Comparison of ENCODE assay signal across 1 cellular context in the genomic region with DNA sequence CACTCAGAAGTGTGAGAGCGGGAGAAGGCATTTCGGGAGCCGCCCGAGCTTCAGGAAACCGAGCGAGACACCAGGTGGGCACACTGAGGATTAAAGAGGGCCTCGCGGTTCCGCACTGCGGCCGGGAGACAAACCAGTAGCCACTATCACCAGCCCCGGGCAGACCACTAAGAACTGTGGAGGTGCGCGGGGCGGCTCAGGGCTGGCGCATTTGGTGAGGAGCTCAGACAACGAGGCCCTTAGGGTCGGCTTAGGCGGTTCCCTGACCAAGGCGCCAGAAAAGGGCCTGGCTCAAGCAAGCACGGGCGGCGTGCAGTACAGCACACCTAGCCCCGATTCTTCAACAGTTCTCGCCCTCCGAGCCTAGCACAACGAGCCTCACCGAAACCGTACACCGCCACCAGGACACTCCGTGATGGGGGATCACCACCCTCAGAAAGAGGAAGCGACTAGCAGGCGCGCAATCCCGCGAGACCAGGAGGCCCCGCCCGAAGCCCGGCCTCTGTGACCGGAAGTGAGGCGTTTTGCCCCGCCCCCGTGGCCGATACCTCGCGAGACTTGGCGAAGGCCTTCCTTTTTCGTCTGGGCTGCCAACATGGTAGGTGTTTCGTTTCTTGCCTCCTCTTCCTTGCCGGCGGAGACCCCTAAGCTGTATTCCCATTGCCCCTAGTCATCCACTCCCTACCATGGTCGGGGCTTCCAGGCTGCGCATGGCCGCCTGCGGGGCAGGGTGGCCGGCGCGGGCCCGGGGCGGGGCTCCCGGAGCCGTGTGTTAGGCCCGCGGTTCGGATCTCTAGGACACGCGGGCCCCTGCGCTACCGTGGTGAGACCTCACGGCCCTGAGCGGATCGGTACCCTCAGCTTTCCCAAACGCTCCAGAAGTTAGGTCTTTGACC.
TF ChIP-seq lines count a peak whose summit lies in the region.

A gene (plus strand): TSS at position 574 of the 896 bp plus-strand sequence. CDS start 22 bp downstream, at position 596.
A gene with protein sequence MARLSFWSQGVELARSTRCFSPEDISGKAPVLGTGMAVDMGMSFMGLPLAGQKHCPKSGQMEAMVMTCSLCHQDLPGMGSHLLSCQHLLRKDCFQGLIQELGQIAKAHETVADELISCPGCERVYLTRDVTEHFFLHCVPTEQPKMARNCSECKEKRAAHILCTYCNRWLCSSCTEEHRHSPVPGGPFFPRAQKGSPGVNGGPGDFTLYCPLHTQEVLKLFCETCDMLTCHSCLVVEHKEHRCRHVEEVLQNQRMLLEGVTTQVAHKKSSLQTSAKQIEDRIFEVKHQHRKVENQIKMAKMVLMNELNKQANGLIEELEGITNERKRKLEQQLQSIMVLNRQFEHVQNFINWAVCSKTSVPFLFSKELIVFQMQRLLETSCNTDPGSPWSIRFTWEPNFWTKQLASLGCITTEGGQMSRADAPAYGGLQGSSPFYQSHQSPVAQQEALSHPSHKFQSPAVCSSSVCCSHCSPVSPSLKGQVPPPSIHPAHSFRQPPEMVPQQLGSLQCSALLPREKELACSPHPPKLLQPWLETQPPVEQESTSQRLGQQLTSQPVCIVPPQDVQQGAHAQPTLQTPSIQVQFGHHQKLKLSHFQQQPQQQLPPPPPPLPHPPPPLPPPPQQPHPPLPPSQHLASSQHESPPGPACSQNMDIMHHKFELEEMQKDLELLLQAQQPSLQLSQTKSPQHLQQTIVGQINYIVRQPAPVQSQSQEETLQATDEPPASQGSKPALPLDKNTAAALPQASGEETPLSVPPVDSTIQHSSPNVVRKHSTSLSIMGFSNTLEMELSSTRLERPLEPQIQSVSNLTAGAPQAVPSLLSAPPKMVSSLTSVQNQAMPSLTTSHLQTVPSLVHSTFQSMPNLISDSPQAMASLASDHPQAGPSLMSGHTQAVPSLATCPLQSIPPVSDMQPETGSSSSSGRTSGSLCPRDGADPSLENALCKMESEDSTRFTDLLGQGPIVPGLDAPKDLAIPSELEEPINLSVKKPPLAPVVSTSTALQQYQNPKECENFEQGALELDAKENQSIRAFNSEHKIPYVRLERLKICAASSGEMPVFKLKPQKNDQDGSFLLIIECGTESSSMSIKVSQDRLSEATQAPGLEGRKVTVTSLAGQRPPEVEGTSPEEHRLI (N-terminal part only) (minus strand): TSS at position 447 of the 896 bp plus-strand sequence. CDS start 10,391 bp downstream, outside the sequence.

TF ChIP-seq in K562, 482 proteins besides CTCF, POLR2A, EP300 and RAD21 (continued from another document and continues in another):
- TF ChIP-seq SAFB (IDR thresholded peaks at IDR 0.05; ENCODE audit: borderline replicate concordance, low read depth, low read length), result no peak
- peak; percentile 28; the same call in 1 of the 2 replicates for TF ChIP-seq HDAC2 (IDR thresholded peaks at IDR 0.05)
- TF ChIP-seq NFATC3 (IDR thresholded peaks at IDR 0.05), result no peak
- no peak for TF ChIP-seq ZNF561 (CRISPR knock-in tag; conservative IDR thresholded peaks at IDR 0.05)
- no peak for TF ChIP-seq ZNF347 (CRISPR knock-in tag; IDR thresholded peaks at IDR 0.05; ENCODE audit: low read depth)
- TF ChIP-seq BRCA1 (IDR thresholded peaks at IDR 0.05), result no peak
- TF ChIP-seq BRCA1 (CRISPR knock-in tag; IDR thresholded peaks at IDR 0.05), result no peak
- no peak for TF ChIP-seq NR2F6 (CRISPR knock-in tag; IDR thresholded peaks at IDR 0.05)
- 0 out of 2 replicates have a peak, but pooled peaks have one; percentile 7 for TF ChIP-seq FOXK1 (CRISPR knock-in tag; IDR thresholded peaks at IDR 0.05; ENCODE audit: borderline replicate concordance)
- no peak for TF ChIP-seq POLR3A (IDR thresholded peaks at IDR 0.05; ENCODE audit: borderline replicate concordance, extremely low read depth, insufficient read depth, insufficient read length)
- no peak for TF ChIP-seq BRF1 (IDR thresholded peaks at IDR 0.05; ENCODE audit: borderline replicate concordance, extremely low read depth, insufficient read length)
- TF ChIP-seq, protein P1, sequence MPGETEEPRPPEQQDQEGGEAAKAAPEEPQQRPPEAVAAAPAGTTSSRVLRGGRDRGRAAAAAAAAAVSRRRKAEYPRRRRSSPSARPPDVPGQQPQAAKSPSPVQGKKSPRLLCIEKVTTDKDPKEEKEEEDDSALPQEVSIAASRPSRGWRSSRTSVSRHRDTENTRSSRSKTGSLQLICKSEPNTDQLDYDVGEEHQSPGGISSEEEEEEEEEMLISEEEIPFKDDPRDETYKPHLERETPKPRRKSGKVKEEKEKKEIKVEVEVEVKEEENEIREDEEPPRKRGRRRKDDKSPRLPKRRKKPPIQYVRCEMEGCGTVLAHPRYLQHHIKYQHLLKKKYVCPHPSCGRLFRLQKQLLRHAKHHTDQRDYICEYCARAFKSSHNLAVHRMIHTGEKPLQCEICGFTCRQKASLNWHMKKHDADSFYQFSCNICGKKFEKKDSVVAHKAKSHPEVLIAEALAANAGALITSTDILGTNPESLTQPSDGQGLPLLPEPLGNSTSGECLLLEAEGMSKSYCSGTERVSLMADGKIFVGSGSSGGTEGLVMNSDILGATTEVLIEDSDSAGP (CRISPR knock-in tag; IDR thresholded peaks at IDR 0.05), result no peak
- TF ChIP-seq RBM34 (IDR thresholded peaks at IDR 0.05; ENCODE audit: borderline replicate concordance, insufficient read depth, low read length), result no peak
- TF ChIP-seq ZNF57 (CRISPR knock-in tag; IDR thresholded peaks at IDR 0.05), result no peak
- no peak for TF ChIP-seq ZFP1 (CRISPR knock-in tag; IDR thresholded peaks at IDR 0.05)
- peak; percentile 72 to 77 for TF ChIP-seq NRF1 (conservative IDR thresholded peaks at IDR 0.05 in 1 of 2, IDR thresholded peaks at IDR 0.05 in 1 of 2)
- TF ChIP-seq, protein P2, sequence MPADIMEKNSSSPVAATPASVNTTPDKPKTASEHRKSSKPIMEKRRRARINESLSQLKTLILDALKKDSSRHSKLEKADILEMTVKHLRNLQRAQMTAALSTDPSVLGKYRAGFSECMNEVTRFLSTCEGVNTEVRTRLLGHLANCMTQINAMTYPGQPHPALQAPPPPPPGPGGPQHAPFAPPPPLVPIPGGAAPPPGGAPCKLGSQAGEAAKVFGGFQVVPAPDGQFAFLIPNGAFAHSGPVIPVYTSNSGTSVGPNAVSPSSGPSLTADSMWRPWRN (IDR thresholded peaks at IDR 0.05; ENCODE audit: low read depth), result no peak
- TF ChIP-seq ZNF282 (CRISPR knock-in tag; IDR thresholded peaks at IDR 0.05), result peak; percentile 84; the same call in 1 of the 2 replicates
- no peak for TF ChIP-seq PRMT5 (CRISPR knock-in tag; IDR thresholded peaks at IDR 0.05)
- peak; percentile 64 for TF ChIP-seq U2AF1 (optimal IDR thresholded peaks at IDR 0.05; ENCODE audit: low read depth, low read length)
- no peak for TF ChIP-seq NR2C2 (CRISPR knock-in tag; IDR thresholded peaks at IDR 0.05)
- TF ChIP-seq NR2C2 (tag; IDR thresholded peaks at IDR 0.05), result peak; percentile 69
- TF ChIP-seq ZNF3 (CRISPR knock-in tag; IDR thresholded peaks at IDR 0.05), result no peak
- TF ChIP-seq, protein P3, sequence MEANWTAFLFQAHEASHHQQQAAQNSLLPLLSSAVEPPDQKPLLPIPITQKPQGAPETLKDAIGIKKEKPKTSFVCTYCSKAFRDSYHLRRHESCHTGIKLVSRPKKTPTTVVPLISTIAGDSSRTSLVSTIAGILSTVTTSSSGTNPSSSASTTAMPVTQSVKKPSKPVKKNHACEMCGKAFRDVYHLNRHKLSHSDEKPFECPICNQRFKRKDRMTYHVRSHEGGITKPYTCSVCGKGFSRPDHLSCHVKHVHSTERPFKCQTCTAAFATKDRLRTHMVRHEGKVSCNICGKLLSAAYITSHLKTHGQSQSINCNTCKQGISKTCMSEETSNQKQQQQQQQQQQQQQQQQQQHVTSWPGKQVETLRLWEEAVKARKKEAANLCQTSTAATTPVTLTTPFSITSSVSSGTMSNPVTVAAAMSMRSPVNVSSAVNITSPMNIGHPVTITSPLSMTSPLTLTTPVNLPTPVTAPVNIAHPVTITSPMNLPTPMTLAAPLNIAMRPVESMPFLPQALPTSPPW (CRISPR knock-in tag; IDR thresholded peaks at IDR 0.05), result peak; percentile 76
- TF ChIP-seq MCM7 (IDR thresholded peaks at IDR 0.05), result no peak
- no peak for TF ChIP-seq ZNF174 (CRISPR knock-in tag; IDR thresholded peaks at IDR 0.05)
- TF ChIP-seq, protein P4, sequence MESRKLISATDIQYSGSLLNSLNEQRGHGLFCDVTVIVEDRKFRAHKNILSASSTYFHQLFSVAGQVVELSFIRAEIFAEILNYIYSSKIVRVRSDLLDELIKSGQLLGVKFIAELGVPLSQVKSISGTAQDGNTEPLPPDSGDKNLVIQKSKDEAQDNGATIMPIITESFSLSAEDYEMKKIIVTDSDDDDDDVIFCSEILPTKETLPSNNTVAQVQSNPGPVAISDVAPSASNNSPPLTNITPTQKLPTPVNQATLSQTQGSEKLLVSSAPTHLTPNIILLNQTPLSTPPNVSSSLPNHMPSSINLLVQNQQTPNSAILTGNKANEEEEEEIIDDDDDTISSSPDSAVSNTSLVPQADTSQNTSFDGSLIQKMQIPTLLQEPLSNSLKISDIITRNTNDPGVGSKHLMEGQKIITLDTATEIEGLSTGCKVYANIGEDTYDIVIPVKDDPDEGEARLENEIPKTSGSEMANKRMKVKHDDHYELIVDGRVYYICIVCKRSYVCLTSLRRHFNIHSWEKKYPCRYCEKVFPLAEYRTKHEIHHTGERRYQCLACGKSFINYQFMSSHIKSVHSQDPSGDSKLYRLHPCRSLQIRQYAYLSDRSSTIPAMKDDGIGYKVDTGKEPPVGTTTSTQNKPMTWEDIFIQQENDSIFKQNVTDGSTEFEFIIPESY (CRISPR knock-in tag; IDR thresholded peaks at IDR 0.05), result no peak; the same call in 1 of the 2 replicates
- TF ChIP-seq DDX20 (tag; IDR thresholded peaks at IDR 0.05; ENCODE audit: low read depth), result no peak
- TF ChIP-seq, protein P5, sequence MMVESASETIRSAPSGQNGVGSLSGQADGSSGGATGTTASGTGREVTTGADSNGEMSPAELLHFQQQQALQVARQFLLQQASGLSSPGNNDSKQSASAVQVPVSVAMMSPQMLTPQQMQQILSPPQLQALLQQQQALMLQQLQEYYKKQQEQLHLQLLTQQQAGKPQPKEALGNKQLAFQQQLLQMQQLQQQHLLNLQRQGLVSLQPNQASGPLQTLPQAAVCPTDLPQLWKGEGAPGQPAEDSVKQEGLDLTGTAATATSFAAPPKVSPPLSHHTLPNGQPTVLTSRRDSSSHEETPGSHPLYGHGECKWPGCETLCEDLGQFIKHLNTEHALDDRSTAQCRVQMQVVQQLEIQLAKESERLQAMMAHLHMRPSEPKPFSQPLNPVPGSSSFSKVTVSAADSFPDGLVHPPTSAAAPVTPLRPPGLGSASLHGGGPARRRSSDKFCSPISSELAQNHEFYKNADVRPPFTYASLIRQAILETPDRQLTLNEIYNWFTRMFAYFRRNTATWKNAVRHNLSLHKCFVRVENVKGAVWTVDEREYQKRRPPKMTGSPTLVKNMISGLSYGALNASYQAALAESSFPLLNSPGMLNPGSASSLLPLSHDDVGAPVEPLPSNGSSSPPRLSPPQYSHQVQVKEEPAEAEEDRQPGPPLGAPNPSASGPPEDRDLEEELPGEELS (CRISPR knock-in tag; IDR thresholded peaks at IDR 0.05; ENCODE audit: borderline replicate concordance), result no peak
- peak; percentile 47 for TF ChIP-seq SMARCA4 (IDR thresholded peaks at IDR 0.05)
- TF ChIP-seq, protein P6, sequence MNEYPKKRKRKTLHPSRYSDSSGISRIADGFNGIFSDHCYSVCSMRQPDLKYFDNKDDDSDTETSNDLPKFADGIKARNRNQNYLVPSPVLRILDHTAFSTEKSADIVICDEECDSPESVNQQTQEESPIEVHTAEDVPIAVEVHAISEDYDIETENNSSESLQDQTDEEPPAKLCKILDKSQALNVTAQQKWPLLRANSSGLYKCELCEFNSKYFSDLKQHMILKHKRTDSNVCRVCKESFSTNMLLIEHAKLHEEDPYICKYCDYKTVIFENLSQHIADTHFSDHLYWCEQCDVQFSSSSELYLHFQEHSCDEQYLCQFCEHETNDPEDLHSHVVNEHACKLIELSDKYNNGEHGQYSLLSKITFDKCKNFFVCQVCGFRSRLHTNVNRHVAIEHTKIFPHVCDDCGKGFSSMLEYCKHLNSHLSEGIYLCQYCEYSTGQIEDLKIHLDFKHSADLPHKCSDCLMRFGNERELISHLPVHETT (CRISPR knock-in tag; conservative IDR thresholded peaks at IDR 0.05 in 1 of 2, IDR thresholded peaks at IDR 0.05 in 1 of 2), result no peak
- TF ChIP-seq, protein P7, sequence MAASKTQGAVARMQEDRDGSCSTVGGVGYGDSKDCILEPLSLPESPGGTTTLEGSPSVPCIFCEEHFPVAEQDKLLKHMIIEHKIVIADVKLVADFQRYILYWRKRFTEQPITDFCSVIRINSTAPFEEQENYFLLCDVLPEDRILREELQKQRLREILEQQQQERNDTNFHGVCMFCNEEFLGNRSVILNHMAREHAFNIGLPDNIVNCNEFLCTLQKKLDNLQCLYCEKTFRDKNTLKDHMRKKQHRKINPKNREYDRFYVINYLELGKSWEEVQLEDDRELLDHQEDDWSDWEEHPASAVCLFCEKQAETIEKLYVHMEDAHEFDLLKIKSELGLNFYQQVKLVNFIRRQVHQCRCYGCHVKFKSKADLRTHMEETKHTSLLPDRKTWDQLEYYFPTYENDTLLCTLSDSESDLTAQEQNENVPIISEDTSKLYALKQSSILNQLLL (CRISPR knock-in tag; IDR thresholded peaks at IDR 0.05; ENCODE audit: borderline replicate concordance), result no peak
- TF ChIP-seq ZNF212 (CRISPR knock-in tag; IDR thresholded peaks at IDR 0.05), result no peak
- TF ChIP-seq, protein P8, sequence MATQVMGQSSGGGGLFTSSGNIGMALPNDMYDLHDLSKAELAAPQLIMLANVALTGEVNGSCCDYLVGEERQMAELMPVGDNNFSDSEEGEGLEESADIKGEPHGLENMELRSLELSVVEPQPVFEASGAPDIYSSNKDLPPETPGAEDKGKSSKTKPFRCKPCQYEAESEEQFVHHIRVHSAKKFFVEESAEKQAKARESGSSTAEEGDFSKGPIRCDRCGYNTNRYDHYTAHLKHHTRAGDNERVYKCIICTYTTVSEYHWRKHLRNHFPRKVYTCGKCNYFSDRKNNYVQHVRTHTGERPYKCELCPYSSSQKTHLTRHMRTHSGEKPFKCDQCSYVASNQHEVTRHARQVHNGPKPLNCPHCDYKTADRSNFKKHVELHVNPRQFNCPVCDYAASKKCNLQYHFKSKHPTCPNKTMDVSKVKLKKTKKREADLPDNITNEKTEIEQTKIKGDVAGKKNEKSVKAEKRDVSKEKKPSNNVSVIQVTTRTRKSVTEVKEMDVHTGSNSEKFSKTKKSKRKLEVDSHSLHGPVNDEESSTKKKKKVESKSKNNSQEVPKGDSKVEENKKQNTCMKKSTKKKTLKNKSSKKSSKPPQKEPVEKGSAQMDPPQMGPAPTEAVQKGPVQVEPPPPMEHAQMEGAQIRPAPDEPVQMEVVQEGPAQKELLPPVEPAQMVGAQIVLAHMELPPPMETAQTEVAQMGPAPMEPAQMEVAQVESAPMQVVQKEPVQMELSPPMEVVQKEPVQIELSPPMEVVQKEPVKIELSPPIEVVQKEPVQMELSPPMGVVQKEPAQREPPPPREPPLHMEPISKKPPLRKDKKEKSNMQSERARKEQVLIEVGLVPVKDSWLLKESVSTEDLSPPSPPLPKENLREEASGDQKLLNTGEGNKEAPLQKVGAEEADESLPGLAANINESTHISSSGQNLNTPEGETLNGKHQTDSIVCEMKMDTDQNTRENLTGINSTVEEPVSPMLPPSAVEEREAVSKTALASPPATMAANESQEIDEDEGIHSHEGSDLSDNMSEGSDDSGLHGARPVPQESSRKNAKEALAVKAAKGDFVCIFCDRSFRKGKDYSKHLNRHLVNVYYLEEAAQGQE (CRISPR knock-in tag; IDR thresholded peaks at IDR 0.05; ENCODE audit: low read depth), result no peak
- TF ChIP-seq ARNT (IDR thresholded peaks at IDR 0.05), result no peak
- peak; percentile 64 for TF ChIP-seq NFIC (IDR thresholded peaks at IDR 0.05)
- TF ChIP-seq, protein P9, sequence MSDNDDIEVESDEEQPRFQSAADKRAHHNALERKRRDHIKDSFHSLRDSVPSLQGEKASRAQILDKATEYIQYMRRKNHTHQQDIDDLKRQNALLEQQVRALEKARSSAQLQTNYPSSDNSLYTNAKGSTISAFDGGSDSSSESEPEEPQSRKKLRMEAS (CRISPR knock-in tag; IDR thresholded peaks at IDR 0.05), result peak; percentile 69; the same call in 1 of the 2 replicates
